ENCODE assay signal across 8 cellular contexts in the genomic region with DNA sequence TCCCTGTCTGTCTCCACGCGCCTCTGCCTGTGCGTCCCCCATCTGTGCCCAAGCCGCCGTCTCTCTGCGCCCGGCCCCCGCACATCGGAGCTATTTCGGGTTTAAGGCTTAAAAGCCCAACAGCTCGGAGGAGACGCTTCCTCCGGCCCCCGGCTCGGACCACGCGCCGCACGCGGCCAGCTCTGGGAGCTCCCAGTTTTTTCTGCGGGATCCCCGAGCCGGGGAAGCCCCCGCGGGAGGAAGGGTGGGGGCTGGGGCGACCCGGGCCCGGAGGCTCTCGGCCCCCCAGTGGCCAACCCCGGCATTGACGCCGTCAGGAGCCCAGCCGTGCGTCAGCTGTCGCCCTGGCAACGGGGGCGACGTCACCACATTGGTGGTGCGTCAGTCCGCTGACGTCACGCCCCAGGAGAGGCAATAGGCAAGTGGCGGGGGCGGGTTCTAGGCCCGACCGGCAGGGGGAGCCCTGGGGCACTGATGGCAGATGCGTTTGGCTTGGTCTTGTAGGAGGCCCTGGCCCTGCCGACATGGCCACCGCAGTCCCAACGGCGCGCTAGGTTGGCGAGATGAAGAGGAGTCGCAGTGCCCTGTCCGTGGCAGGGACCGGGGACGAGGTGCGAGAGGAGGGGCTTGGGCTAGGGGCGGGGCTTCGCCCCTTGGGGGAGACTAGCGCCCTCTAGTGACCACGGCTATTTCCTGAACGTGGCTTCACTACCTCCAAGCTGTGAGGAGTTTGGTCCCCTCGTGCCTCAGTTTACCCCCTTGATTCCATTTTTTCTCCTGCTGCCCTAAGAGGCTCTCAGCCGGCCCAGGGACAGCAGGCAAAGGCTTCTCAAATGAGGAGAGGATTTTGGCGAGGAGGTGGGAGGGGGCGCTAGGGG. TPM values are rescaled to one million over a fixed set of nuclear protein-coding genes. Genes with fewer than 3 reads are reported as not detected.
DNase-seq lines count a peak whose midpoint lies in the region; ATAC-seq, FAIRE-seq and TF ChIP-seq lines count a peak whose summit lies in the region.

No MANE protein-coding gene starts in this region.

- POLR2A ChIA-PET in WTC11 (lab: Charles Lee): interaction anchor here (0.8 kb wide), 1 partner anchor 11 kb away, joined by 3 read pairs; no protein-coding TSS in a partner anchor

- H3K4me2 ChIP-seq in keratinocyte (ENCODE audit: control insufficient read depth, extremely low read depth, insufficient read depth, low read depth, low read length): peak overlapping the region; percentile 94

- TF ChIP-seq CTCF in WTC11 (IDR thresholded peaks at IDR 0.05) (peak; percentile 99), bronchial epithelial cell (IDR thresholded peaks at IDR 0.05; ENCODE audit: insufficient read depth, low read length, severe bottlenecking) (peak; percentile 81), keratinocyte (optimal IDR thresholded peaks at IDR 0.05 in 1 of 3, IDR thresholded peaks at IDR 0.05 in 1 of 3, conservative IDR thresholded peaks at IDR 0.05 in 1 of 3; ENCODE audit: extremely low read depth in 1 of 3, insufficient read depth in 2 of 3, low read length in 3 of 3) (peak; percentile 76 to 93 (median 89))

- CTCF ChIA-PET in WTC11 (lab: Charles Lee): interaction anchor here (0.6 to 5.9 kb wide), 71 partner anchors 11 to 1028 kb away, joined by 3 to 229 read pairs (median 4); a partner anchor contains a TSS

- ATAC-seq in HG02970 (IDR thresholded peaks at IDR 0.05; ENCODE audit: low FRiP score, unreplicated experiment) (peak; percentile 62), WTC11 (peak; percentile 52)

- no peaks in the 10 kb centered on the region for H4K20me1 ChIP-seq in keratinocyte (ENCODE audit: control insufficient read depth, extremely low read depth, insufficient read depth, low read length)

- H3K27ac Mint-ChIP-seq in WTC11: peak overlapping the region; percentile 90

- H3K4me3 ChIP-seq in bronchial epithelial cell (ENCODE audit: low read depth, low read length) (peak overlapping the region; percentile 46), keratinocyte (ENCODE audit: control insufficient read depth in 2 of 3, extremely low read depth in 1 of 3, insufficient read depth in 2 of 3, low read depth in 1 of 3, low read length in 3 of 3) (peak overlapping the region; percentile 52 to 71 (median 70))

- H3K27ac ChIP-seq in keratinocyte (ENCODE audit: control insufficient read depth, insufficient read depth, low read length): peak overlapping the region; percentile 14

- peaks cover 26% of the 10 kb centered on the region for H3K4me1 Mint-ChIP-seq in WTC11

- FAIRE-seq in bronchial epithelial cell (lab: Jason Lieb, UNC): no peak
- FAIRE-seq in keratinocyte (lab: Jason Lieb, UNC): no peak

- no peaks in the 10 kb centered on the region for H3K79me2 ChIP-seq in keratinocyte (ENCODE audit: control insufficient read depth, insufficient read depth, low read length)

- peaks cover 34% of the 10 kb centered on the region for H3K4me1 ChIP-seq in keratinocyte (ENCODE audit: control insufficient read depth, extremely low read depth, insufficient read depth, low read length)

- dilution Hi-C loops in keratinocyte (cut with MboI; ENCODE audit: extremely low pct_ligation_motif_present, low sequenced_read_pairs): no loop called here

- H3K36me3 ChIP-seq in bronchial epithelial cell (ENCODE audit: control insufficient read depth, insufficient read depth, low read length) (no peaks in the 10 kb centered on the region), keratinocyte (ENCODE audit: control insufficient read depth in 2 of 2, extremely low read depth in 1 of 2, insufficient read depth in 2 of 2, low read length in 2 of 2) (no peaks in the 10 kb centered on the region)

- H3K27me3 ChIP-seq in bronchial epithelial cell (ENCODE audit: control insufficient read depth, insufficient read depth, low read length): peaks cover 22% of the 10 kb centered on the region
- peaks cover 48% of the 10 kb centered on the region for H3K27me3 ChIP-seq in keratinocyte (ENCODE audit: control insufficient read depth, extremely low read depth, insufficient read depth, low read length)

- DNase-seq in NCI-H187 (lab: John Stamatoyannopoulos, UW): peak; percentile 13 to 21
- no peak for DNase-seq in NCI-H187 treated with DMSO at 0.1 percent for 48 hours (lab: John Stamatoyannopoulos, UW)
- DNase-seq in NCI-H2227 treated with DMSO at 0.1 percent for 48 hours (lab: John Stamatoyannopoulos, UW): peak; percentile 73
- peak; percentile 97 for DNase-seq in WTC11 (ENCODE audit: low spot score)
- DNase-seq in bronchial epithelial cell (ENCODE audit: low read depth): peak; percentile 40
- DNase-seq in keratinocyte (ENCODE audit: low read depth, low spot score): no peak
- DNase-seq in stimulated activated CD4-positive, alpha-beta T cell treated with anti-CD3 and anti-CD28 coated beads, Interleukin-15, amount 100 ng/mL, for 1 hour (ENCODE audit: low read depth in 1 of 2, low spot score in 1 of 2): peak; percentile 83 to 88

- H2AFZ ChIP-seq in keratinocyte (ENCODE audit: control insufficient read depth, low read length): peak overlapping the region; percentile 98

- no peaks in the 10 kb centered on the region for H3K9me3 ChIP-seq in keratinocyte (ENCODE audit: control insufficient read depth, low read depth, low read length)

- H3K4me3 Mint-ChIP-seq in WTC11: peak overlapping the region; percentile 72

- no peaks in the 10 kb centered on the region for H3K36me3 Mint-ChIP-seq in WTC11

- H3K27me3 Mint-ChIP-seq in WTC11 (ENCODE audit: low read depth): peaks cover 85% of the 10 kb centered on the region

- peak overlapping the region; percentile 75 for H3K9ac ChIP-seq in keratinocyte (ENCODE audit: control insufficient read depth, extremely low read depth, insufficient read depth, low read length)

- no peaks in the 10 kb centered on the region for H3K9me1 ChIP-seq in keratinocyte (ENCODE audit: control insufficient read depth, extremely low read depth, insufficient read depth, low read length)

- H3K9me3 Mint-ChIP-seq in WTC11: no peaks in the 10 kb centered on the region

TF ChIP-seq in WTC11, 78 proteins besides CTCF, POLR2A, EP300 and RAD21 (continues in another document):
- TF ChIP-seq HMGA2 (CRISPR knock-in tag; IDR thresholded peaks at IDR 0.05): no peak; the same call in 1 of the 2 replicates
- TF ChIP-seq ZNF138 (CRISPR knock-in tag; conservative IDR thresholded peaks at IDR 0.05): no peak
- peak; percentile 74; the same call in 1 of the 2 replicates for TF ChIP-seq RELA (CRISPR knock-in tag; IDR thresholded peaks at IDR 0.05; ENCODE audit: borderline replicate concordance)
- peak; percentile 79; the same call in 1 of the 2 replicates for TF ChIP-seq ETV6 (CRISPR knock-in tag; IDR thresholded peaks at IDR 0.05)
- TF ChIP-seq GRHL2 (CRISPR knock-in tag; IDR thresholded peaks at IDR 0.05; ENCODE audit: insufficient replicate concordance, severe bottlenecking): no peak
- TF ChIP-seq, protein P1, sequence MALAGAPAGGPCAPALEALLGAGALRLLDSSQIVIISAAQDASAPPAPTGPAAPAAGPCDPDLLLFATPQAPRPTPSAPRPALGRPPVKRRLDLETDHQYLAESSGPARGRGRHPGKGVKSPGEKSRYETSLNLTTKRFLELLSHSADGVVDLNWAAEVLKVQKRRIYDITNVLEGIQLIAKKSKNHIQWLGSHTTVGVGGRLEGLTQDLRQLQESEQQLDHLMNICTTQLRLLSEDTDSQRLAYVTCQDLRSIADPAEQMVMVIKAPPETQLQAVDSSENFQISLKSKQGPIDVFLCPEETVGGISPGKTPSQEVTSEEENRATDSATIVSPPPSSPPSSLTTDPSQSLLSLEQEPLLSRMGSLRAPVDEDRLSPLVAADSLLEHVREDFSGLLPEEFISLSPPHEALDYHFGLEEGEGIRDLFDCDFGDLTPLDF (CRISPR knock-in tag; IDR thresholded peaks at IDR 0.05): no peak
- peak; percentile 92; the same call in 1 of the 2 replicates for TF ChIP-seq ATF1 (CRISPR knock-in tag; IDR thresholded peaks at IDR 0.05)

RNA-seq across cellular contexts. Expression of a gene that starts 3.7 kb away (rescaled TPM):
- total RNA-seq in WTC11 (2021) (5.3 to 5.9 TPM (median 5.8 TPM) in 3 replicates), bronchial epithelial cell (0.13 and 0.26 TPM in 2 replicates)
- 0.05 to 0.24 TPM (median 0.09 TPM) in 3 replicates for polyA plus RNA-seq in keratinocyte
- 0.34 TPM for polyA plus RNA-seq in keratinocyte (2011; ENCODE audit: low read depth)
- polyA plus RNA-seq in keratinocyte (2011; cell fraction: cytosol; rRNA removed): 0.16 and 0.40 TPM in 2 replicates
- polyA plus RNA-seq in keratinocyte (2011; cell fraction: nucleus; rRNA removed): 0.34 and 0.37 TPM in 2 replicates
- polyA plus RNA-seq in keratinocyte (2012; ENCODE audit: low replicate concordance): 0.41 and 0.48 TPM in 2 replicates
- polyA minus RNA-seq in keratinocyte: 0.33 to 2.1 TPM (median 0.35 TPM) in 3 replicates
- polyA minus RNA-seq in keratinocyte (2011; cell fraction: cytosol; rRNA and poly(A)+ RNA removed): 0.77 TPM
- polyA minus RNA-seq in keratinocyte (2011; cell fraction: nucleus; rRNA and poly(A)+ RNA removed): 0.42 and 0.62 TPM in 2 replicates

RNA-seq across cellular contexts. Expression of a gene that starts 13.3 kb away (rescaled TPM):
- total RNA-seq in WTC11 (2021) (163 to 204 TPM (median 164 TPM) in 3 replicates), bronchial epithelial cell (195 TPM in 2 replicates)
- 376 to 433 TPM (median 415 TPM) in 3 replicates for polyA plus RNA-seq in keratinocyte
- polyA plus RNA-seq in keratinocyte (2011; ENCODE audit: low read depth): 143 TPM
- 241 and 430 TPM in 2 replicates for polyA plus RNA-seq in keratinocyte (2011; cell fraction: cytosol; rRNA removed)
- polyA plus RNA-seq in keratinocyte (2011; cell fraction: nucleus; rRNA removed): 881 and 1,043 TPM in 2 replicates
- 131 and 287 TPM in 2 replicates for polyA plus RNA-seq in keratinocyte (2012; ENCODE audit: low replicate concordance)
- 116 to 216 TPM (median 123 TPM) in 3 replicates for polyA minus RNA-seq in keratinocyte
- polyA minus RNA-seq in keratinocyte (2011; cell fraction: cytosol; rRNA and poly(A)+ RNA removed): 174 TPM
- polyA minus RNA-seq in keratinocyte (2011; cell fraction: nucleus; rRNA and poly(A)+ RNA removed): 70.1 and 85.3 TPM in 2 replicates

RNA-seq across cellular contexts. Expression of a gene that starts 36.2 kb away (rescaled TPM):
- total RNA-seq in WTC11 (2021) (63.8 to 66.4 TPM (median 65.1 TPM) in 3 replicates), bronchial epithelial cell (36.1 and 45.8 TPM in 2 replicates)
- polyA plus RNA-seq in keratinocyte: 32.6 to 42.6 TPM (median 34.1 TPM) in 3 replicates
- polyA plus RNA-seq in keratinocyte (2011; ENCODE audit: low read depth): 29.6 TPM
- 15.7 and 26.3 TPM in 2 replicates for polyA plus RNA-seq in keratinocyte (2011; cell fraction: cytosol; rRNA removed)
- 135 and 180 TPM in 2 replicates for polyA plus RNA-seq in keratinocyte (2011; cell fraction: nucleus; rRNA removed)
- 42.6 and 54.1 TPM in 2 replicates for polyA plus RNA-seq in keratinocyte (2012; ENCODE audit: low replicate concordance)
- polyA minus RNA-seq in keratinocyte: 31.3 to 133 TPM (median 42.7 TPM) in 3 replicates
- polyA minus RNA-seq in keratinocyte (2011; cell fraction: cytosol; rRNA and poly(A)+ RNA removed): 36.4 TPM
- 30.4 and 43.6 TPM in 2 replicates for polyA minus RNA-seq in keratinocyte (2011; cell fraction: nucleus; rRNA and poly(A)+ RNA removed)

Comparison
In these comparisons a context has a peak if more than half of its experiments do, and no peak if none do; other contexts are left out.
1. DNase-seq: peak in NCI-H187 (2 of 2), NCI-H2227 treated with DMSO at 0.1 percent for 48 hours (single experiment), WTC11 (single experiment), bronchial epithelial cell (single experiment) and stimulated activated CD4-positive, alpha-beta T cell treated with anti-CD3 and anti-CD28 coated beads, Interleukin-15, amount 100 ng/mL, for 1 hour (2 of 2); none in NCI-H187 treated with DMSO at 0.1 percent for 48 hours (single experiment) and keratinocyte (single experiment).
2. Peak in every context shown above with its lines, with median percentiles within 50 percentile points of each other: CTCF ChIP-seq.